5 cellular contexts compared by ENCODE assay signal in the genomic region with DNA sequence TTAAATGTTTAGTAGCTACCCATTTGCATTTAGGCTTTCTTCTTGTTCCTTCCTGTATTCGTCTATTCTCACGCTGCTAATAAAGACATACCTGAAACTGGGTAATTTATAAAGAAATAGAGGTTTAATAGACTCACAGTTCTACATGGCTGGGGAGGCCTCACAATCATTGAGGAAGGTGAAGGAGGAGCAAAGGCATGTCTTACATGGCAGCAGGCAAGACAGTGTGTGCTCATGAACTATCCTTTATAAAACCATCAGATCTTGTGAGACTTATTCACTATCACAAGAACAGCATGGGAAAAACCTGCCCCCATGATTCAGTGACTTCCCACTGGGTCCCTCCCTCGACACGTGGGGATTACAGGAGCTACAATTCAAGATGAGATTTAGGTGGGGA. TPM values are rescaled to one million over a fixed set of nuclear protein-coding genes. Genes with fewer than 3 reads are reported as not detected.
DNase-seq lines count a peak whose midpoint lies in the region; ATAC-seq, FAIRE-seq and TF ChIP-seq lines count a peak whose summit lies in the region.
"Not testable (repeated sequence)": the region's sequence is repeated elsewhere in the genome, so short reads cannot be mapped to it uniquely, and the experiment has no call there.

No MANE protein-coding gene starts in this region.

- not testable (repeated sequence) for H3K9ac ChIP-seq in Karpas-422 (ENCODE audit: low read length); K562 (ENCODE audit: insufficient read depth in 1 of 2, low read depth in 2 of 2, low read length in 2 of 2); endodermal cell (ENCODE audit: extremely low read depth, low read length, poor library complexity, severe bottlenecking); HepG2 (ENCODE audit: insufficient read depth, low read depth, low read length)

- peaks cover 14% of the 10 kb centered on the region for H3K9me3 Mint-ChIP-seq in endodermal cell

- not testable (repeated sequence) for TF ChIP-seq CTCF in K562 (IDR thresholded peaks at IDR 0.05 in 2 of 3, conservative IDR thresholded peaks at IDR 0.05 in 1 of 3; ENCODE audit: insufficient read depth in 2 of 3, low read depth in 1 of 3, low read length in 3 of 3); endodermal cell (conservative IDR thresholded peaks at IDR 0.05); HepG2 (CRISPR knock-in tag; IDR thresholded peaks at IDR 0.05)

- TF ChIP-seq RAD21 in K562 (CRISPR knock-in tag; conservative IDR thresholded peaks at IDR 0.05 in 1 of 2, IDR thresholded peaks at IDR 0.05 in 1 of 2); HepG2 (CRISPR knock-in tag; IDR thresholded peaks at IDR 0.05): not testable (repeated sequence)

- not testable (repeated sequence) for H3K36me3 Mint-ChIP-seq in endodermal cell (ENCODE audit: low read depth)

- H3K9me3 ChIP-seq in Karpas-422 (ENCODE audit: low read length); K562 (replicated peaks; ENCODE audit: control insufficient read depth, insufficient read depth, low read depth, low read length); HepG2 (ENCODE audit: low read length): not testable (repeated sequence)
- H3K9me3 ChIP-seq in endodermal cell (ENCODE audit: control insufficient read depth, low read length) = peaks cover 20% of the 10 kb centered on the region

- not testable (repeated sequence) for H3K4me2 ChIP-seq in Karpas-422 (ENCODE audit: low read depth, low read length, poor library complexity, severe bottlenecking); K562 (ENCODE audit: insufficient read depth, low read length); HepG2 (ENCODE audit: low read depth, low read length)

- in situ Hi-C loops in K562 (cut with MboI); HepG2 (cut with HindIII; ENCODE audit: extremely low pct_ligation_motif_present, low pct_unique_long_range_greater_than_20kb): not testable (repeated sequence)

- not testable (repeated sequence) for H3K4me3 ChIP-seq in Karpas-422 (ENCODE audit: low read length); K562; HepG2 (replicated peaks in 1 of 3; ENCODE audit: insufficient read depth in 1 of 3, low read depth in 2 of 3, low read length in 3 of 3)
- H3K4me3 ChIP-seq in endodermal cell (ENCODE audit: low read length) = peak overlapping the region; percentile 56

- not testable (repeated sequence) for TF ChIP-seq EP300 in K562 (IDR thresholded peaks at IDR 0.05; ENCODE audit: low read length); HepG2 (IDR thresholded peaks at IDR 0.05; ENCODE audit: low read depth in 2 of 2, low read length in 2 of 2); HepG2 (CRISPR knock-in tag; IDR thresholded peaks at IDR 0.05; ENCODE audit: borderline replicate concordance)

- not testable (repeated sequence) for BruUV-seq in K562 (replicated peaks; lab: Mats Ljungman, UMichigan); HepG2 (replicated peaks; lab: Mats Ljungman, UMichigan)

- H3K27me3 ChIP-seq in Karpas-422 (ENCODE audit: low read length); K562 (ENCODE audit: control insufficient read depth in 2 of 2, insufficient read depth in 2 of 2, low read length in 2 of 2); endodermal cell (ENCODE audit: control insufficient read depth, insufficient read depth, low read length, poor library complexity, severe bottlenecking); HepG2 (ENCODE audit: control insufficient read depth in 1 of 2, insufficient read depth in 2 of 2, low read length in 2 of 2): not testable (repeated sequence)

- H3K79me2 ChIP-seq in Karpas-422 (ENCODE audit: low read length); K562 (ENCODE audit: control insufficient read depth, insufficient read depth, low read length); HepG2 (ENCODE audit: insufficient read depth, low read length): not testable (repeated sequence)

- DNase-seq in Karpas-422 (peak; percentile 32), caudate nucleus (lab: John Stamatoyannopoulos, UW) (peak in 3 of 61 donors; percentile 2 to 33 (median 22))
- not testable (repeated sequence) for DNase-seq in K562 (ENCODE audit: extremely low read depth in 1 of 4, low spot score in 3 of 4); endodermal cell; HepG2 (ENCODE audit: low spot score)

- intact Hi-C loops in K562 (cut with micrococcal nuclease); HepG2 (cut with micrococcal nuclease; ENCODE audit: unreplicated experiment): not testable (repeated sequence)

- not testable (repeated sequence) for H3K27me3 Mint-ChIP-seq in endodermal cell (ENCODE audit: insufficient read depth)

- H3K9me1 ChIP-seq in K562 (ENCODE audit: control insufficient read depth, insufficient read depth, low read length) = not testable (repeated sequence)

- not testable (repeated sequence) for H3K27ac ChIP-seq in Karpas-422 (ENCODE audit: low read length); K562 (ENCODE audit: extremely low read depth, low read depth, low read length); endodermal cell (ENCODE audit: low read depth, low read length); HepG2 (ENCODE audit: extremely low read length, insufficient read depth, low read length)
- peak overlapping the region; percentile 36 for H3K27ac ChIP-seq in caudate nucleus (ENCODE audit: low read depth, low read length)

- not testable (repeated sequence) for H2AFZ ChIP-seq in Karpas-422 (ENCODE audit: low read length); K562 (ENCODE audit: low read depth, low read length); HepG2 (ENCODE audit: low read length)

- H3K4me1 ChIP-seq in Karpas-422 (ENCODE audit: low read length) (peaks cover 15% of the 10 kb centered on the region), endodermal cell (ENCODE audit: control insufficient read depth, insufficient read depth, low read length) (peaks cover 12% of the 10 kb centered on the region)
- H3K4me1 ChIP-seq in K562 (replicated peaks in 1 of 2; ENCODE audit: control insufficient read depth in 2 of 2, insufficient read depth in 2 of 2, low read length in 2 of 2); HepG2 (ENCODE audit: insufficient read depth, low read length): not testable (repeated sequence)

- H3K27ac Mint-ChIP-seq in endodermal cell = not testable (repeated sequence)

- not testable (repeated sequence) for H3K9me2 ChIP-seq in Karpas-422 (replicated peaks; ENCODE audit: insufficient read depth, low read length)

- not testable (repeated sequence) for ATAC-seq in K562, HepG2

- FAIRE-seq in K562 (lab: Jason Lieb, UNC); HepG2 (lab: Jason Lieb, UNC): not testable (repeated sequence)

- not testable (repeated sequence) for H3K36me3 ChIP-seq in Karpas-422 (ENCODE audit: insufficient read depth, low read length); K562 (ENCODE audit: control insufficient read depth, insufficient read depth, low read length); endodermal cell (ENCODE audit: control insufficient read depth, insufficient read depth, low read length); HepG2 (replicated peaks in 1 of 2; ENCODE audit: control insufficient read depth in 1 of 2, insufficient read depth in 2 of 2, low read length in 2 of 2)

- H3K4me3 Mint-ChIP-seq in endodermal cell = not testable (repeated sequence)

- H3K4me1 Mint-ChIP-seq in endodermal cell = not testable (repeated sequence)

- 0% methylated on average over 4 of the region's 4 CpGs for WGBS in K562 (ENCODE audit: insufficient coverage, low coverage, missing lambda C conversion rate)
- 87% methylated on average over 4 of the region's 4 CpGs; no CpG with 5 or more reads in 1 of the 2 experiments for WGBS in endodermal cell (ENCODE audit: insufficient coverage in 1 of 2, insufficient read length in 1 of 2), 2 experiments
- WGBS in HepG2 (ENCODE audit: low lambda C conversion rate) = 76% methylated on average over 4 of the region's 4 CpGs

- CTCF ChIA-PET in K562 (lab: Yijun Ruan, JAX; ENCODE audit: low intra/inter-chr PET ratio); HepG2 (lab: Yijun Ruan, JAX; ENCODE audit: low intra/inter-chr PET ratio, low total read pairs): not testable (repeated sequence)

- TF ChIP-seq POLR2A in K562 (conservative IDR thresholded peaks at IDR 0.05); HepG2 (IDR thresholded peaks at IDR 0.05; ENCODE audit: insufficient read depth in 1 of 2, low read depth in 2 of 2, low read length in 2 of 2): not testable (repeated sequence)

- H4K20me1 ChIP-seq in Karpas-422 (ENCODE audit: insufficient read depth, low read depth, low read length); K562 (replicated peaks; ENCODE audit: control insufficient read depth, insufficient read depth, low read length); HepG2 (ENCODE audit: insufficient read depth, low read length): not testable (repeated sequence)

- POLR2A ChIA-PET in K562 (lab: Yijun Ruan, JAX); HepG2 (lab: Yijun Ruan, JAX): not testable (repeated sequence)

RNA-seq across cellular contexts. Expression of a gene that starts 30.4 kb away (rescaled TPM):
- total RNA-seq in Karpas-422 (2014; rRNA removed; shearing (Covaris generic); ENCODE audit: low replicate concordance) = 29.2 and 53.8 TPM in 2 replicates
- 12.5 and 32.0 TPM in 2 replicates for total RNA-seq in K562 (2011; cell fraction: chromatin; rRNA removed; ENCODE audit: low replicate concordance)
- total RNA-seq in K562 (2011; cell fraction: nucleolus; rRNA removed) = 3.2 and 3.8 TPM in 2 replicates
- 7.4 and 10.6 TPM in 2 replicates for total RNA-seq in K562 (2011; cell fraction: nucleoplasm; rRNA removed)
- total RNA-seq in K562 (2014; rRNA removed) = 6.9 and 7.3 TPM in 2 replicates
- 15.1 and 18.1 TPM in 2 replicates for total RNA-seq in K562 (2014; rRNA removed; fragmentation: Illumina TruSeq; extraction: Trizol)
- total RNA-seq in K562 (2015; rRNA removed; fragmentation: Illumina TruSeq; extraction: Trizol) = 14.3 and 14.4 TPM in 2 replicates
- 13.7 and 14.1 TPM in 2 replicates for total RNA-seq in K562 (2021)
- polyA plus RNA-seq in K562 (2011; rRNA removed) = 9.4 and 10.8 TPM in 2 replicates
- 2.5 and 3.8 TPM in 2 replicates for polyA plus RNA-seq in K562 (2011; cell fraction: cytosol; rRNA removed)
- 5.9 and 8.5 TPM in 2 replicates for polyA plus RNA-seq in K562 (2011; cell fraction: nucleus; rRNA removed)
- 4.4 and 7.1 TPM in 2 replicates for polyA plus RNA-seq in K562 (2012)
- polyA plus RNA-seq in K562 (2014; fragmentation: Illumina TruSeq; extraction: Trizol) = 7.5 and 8.3 TPM in 2 replicates
- polyA plus RNA-seq in K562 (2014; fragmentation: Nextera tagmentation; extraction: Ambion mirVana) = 1 to 10 TPM; 2.7 to 3.8 TPM
- polyA plus RNA-seq in K562 (2014; rRNA removed) = 2.3 and 3.2 TPM in 2 replicates
- polyA minus RNA-seq in K562 (2011; rRNA and poly(A)+ RNA removed) = 89.5 and 123 TPM in 2 replicates
- polyA minus RNA-seq in K562 (2011; cell fraction: cytosol; rRNA and poly(A)+ RNA removed) = 15.6 and 16.4 TPM in 2 replicates
- polyA minus RNA-seq in K562 (2011; cell fraction: nucleus; rRNA and poly(A)+ RNA removed) = 8.2 and 16.4 TPM in 2 replicates
- total RNA-seq in endodermal cell = 10 to 100 TPM; 33.8 to 37.8 TPM
- polyA plus RNA-seq in endodermal cell (2013, experiment 1 of 2) = 20.2 TPM
- 20.1 TPM for polyA plus RNA-seq in endodermal cell (2013, experiment 2 of 2)
- 33.9 and 36.1 TPM in 2 replicates for total RNA-seq in HepG2 (2016; rRNA removed; fragmentation: Illumina TruSeq; extraction: Trizol)
- total RNA-seq in HepG2 (2016; cell fraction: cytosol; rRNA removed; fragmentation: Illumina TruSeq; extraction: Trizol; ENCODE audit: low read depth) = 162 and 189 TPM in 2 replicates
- 30.8 and 31.4 TPM in 2 replicates for total RNA-seq in HepG2 (2016; cell fraction: insoluble cytoplasmic fraction; rRNA removed; fragmentation: Illumina TruSeq; extraction: Trizol)
- 58.8 and 62.0 TPM in 2 replicates for total RNA-seq in HepG2 (2016; cell fraction: membrane; rRNA removed; fragmentation: Illumina TruSeq; extraction: Trizol)
- total RNA-seq in HepG2 (2016; cell fraction: nucleus; rRNA removed; fragmentation: Illumina TruSeq; extraction: Trizol) = 23.0 and 30.4 TPM in 2 replicates
- 8.2 and 10.6 TPM in 2 replicates for polyA plus RNA-seq in HepG2 (2011; rRNA removed)
- 4.0 and 6.0 TPM in 2 replicates for polyA plus RNA-seq in HepG2 (2011; cell fraction: cytosol; rRNA removed)
- polyA plus RNA-seq in HepG2 (2011; cell fraction: nucleus; rRNA removed) = 5.9 TPM in 2 replicates
- 7.7 and 10.0 TPM in 2 replicates for polyA plus RNA-seq in HepG2 (2012)
- polyA plus RNA-seq in HepG2 (2016; cell fraction: cytosol; fragmentation: Illumina TruSeq; extraction: Trizol; ENCODE audit: low read depth) = 0.40 and 0.43 TPM in 2 replicates
- polyA plus RNA-seq in HepG2 (2016; cell fraction: insoluble cytoplasmic fraction; fragmentation: Illumina TruSeq; extraction: Trizol; ENCODE audit: low read depth) = 11.5 and 14.1 TPM in 2 replicates
- 1.4 and 1.5 TPM in 2 replicates for polyA plus RNA-seq in HepG2 (2016; cell fraction: membrane; fragmentation: Illumina TruSeq; extraction: Trizol; ENCODE audit: low read depth)
- 10.4 and 11.0 TPM in 2 replicates for polyA plus RNA-seq in HepG2 (2016; cell fraction: nucleus; fragmentation: Illumina TruSeq; extraction: Trizol; ENCODE audit: insufficient read depth, low read depth)
- polyA minus RNA-seq in HepG2 (2011; rRNA and poly(A)+ RNA removed; ENCODE audit: low replicate concordance) = 14.6 and 32.0 TPM in 2 replicates
- polyA minus RNA-seq in HepG2 (2011; cell fraction: cytosol; rRNA and poly(A)+ RNA removed) = 25.8 and 28.3 TPM in 2 replicates
- polyA minus RNA-seq in HepG2 (2011; cell fraction: nucleus; rRNA and poly(A)+ RNA removed) = 52.4 and 54.6 TPM in 2 replicates
